8 cellular contexts compared by ENCODE assay signal in the genomic region with DNA sequence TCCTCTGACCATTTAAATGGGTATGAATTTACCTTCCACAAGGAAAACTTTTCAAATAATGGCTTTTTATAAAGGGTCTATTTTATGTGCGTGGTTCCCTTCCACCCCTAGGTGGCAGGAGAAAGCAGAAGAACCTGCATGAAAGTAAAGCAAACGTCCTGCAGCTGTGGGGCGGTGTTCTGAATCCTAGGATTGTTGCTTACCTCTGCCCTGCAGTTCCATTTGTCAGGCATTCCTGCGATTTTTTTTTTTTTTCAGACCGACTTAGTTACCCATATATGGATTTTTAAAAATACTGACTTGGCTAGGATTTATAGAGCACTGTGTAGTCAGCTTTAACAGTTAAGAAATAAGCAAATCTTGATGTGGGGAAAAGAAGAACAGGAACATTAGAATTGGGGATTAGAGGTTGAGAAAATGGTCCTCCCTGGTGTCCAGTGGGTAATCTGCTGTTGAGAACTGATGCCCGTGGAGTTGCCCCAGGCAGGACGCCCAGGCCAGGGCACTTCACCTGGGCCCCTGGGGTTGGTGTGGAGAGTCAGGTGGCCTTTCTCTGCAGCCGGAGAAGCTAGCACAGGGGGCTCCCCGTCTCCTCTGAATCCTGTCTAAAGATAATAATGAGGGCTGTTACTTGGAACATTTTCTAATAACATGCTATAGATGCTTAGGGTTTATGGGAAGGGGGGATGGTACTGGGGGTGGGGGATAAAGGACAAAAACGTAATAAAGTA. TPM values are rescaled to one million over a fixed set of nuclear protein-coding genes. Genes with fewer than 3 reads are reported as not detected.
A peak's percentile ranks its signal among the peaks of the same experiment; 100 is the strongest.
DNase-seq lines count a peak whose midpoint lies in the region; ATAC-seq and TF ChIP-seq lines count a peak whose summit lies in the region.

No MANE protein-coding gene starts in this region.

- no peak for TF ChIP-seq POLR2A in thyroid gland (IDR thresholded peaks at IDR 0.05)

- H3K9me3 ChIP-seq in neutrophil (no peaks in the 10 kb centered on the region), thyroid gland (no peaks in the 10 kb centered on the region)

- peak overlapping the region; percentile 44 for H3K4me3 Mint-ChIP-seq in HFFc6

- peaks cover 79 to 83% of the 10 kb centered on the region in 2 experiments for H3K4me1 ChIP-seq in neutrophil (ENCODE audit: control insufficient read depth in 1 of 2, insufficient read depth in 1 of 2, low read depth in 1 of 2, low read length in 1 of 2)
- H3K4me1 ChIP-seq in thyroid gland, result peaks cover 26 to 44% of the 10 kb centered on the region in 2 donors

- 22 to 26% methylated on average over 10 of the region's 10 CpGs for WGBS in thyroid gland, 2 donors

- H3K27ac Mint-ChIP-seq in HFFc6, result peak overlapping the region; percentile 93

- H3K27me3 ChIP-seq in neutrophil (no peaks in the 10 kb centered on the region), thyroid gland (no peaks in the 10 kb centered on the region)

- ATAC-seq in HG03139 (IDR thresholded peaks at IDR 0.05; ENCODE audit: unreplicated experiment), result no peak

- TF ChIP-seq CTCF in HFFc6 (IDR thresholded peaks at IDR 0.05) (peak; percentile 92), fibroblast of the aortic adventitia (IDR thresholded peaks at IDR 0.05; ENCODE audit: insufficient read depth, low read length) (peak; percentile 87), neutrophil (IDR thresholded peaks at IDR 0.05) (peak; percentile 78), thyroid gland (IDR thresholded peaks at IDR 0.05) (peak; percentile 62 to 93 (median 86))

- H3K36me3 ChIP-seq in neutrophil (peaks cover 21% of the 10 kb centered on the region), thyroid gland (peaks cover 13 to 14% of the 10 kb centered on the region in 2 donors)

- no peaks in the 10 kb centered on the region for H3K9me3 Mint-ChIP-seq in HFFc6

- peak overlapping the region; percentile 7 for H3K4me3 ChIP-seq in fibroblast of the aortic adventitia (ENCODE audit: low read depth, low read length)
- peak overlapping the region in 1 of 2 experiments; percentile 8 for H3K4me3 ChIP-seq in neutrophil (ENCODE audit: low read depth in 1 of 2, low read length in 1 of 2)
- no peak overlapping the region for H3K4me3 ChIP-seq in thyroid gland (replicated peaks in 1 of 3)

- intact Hi-C loops in thyroid gland (cut with DNase I), result loop anchor here (5.0 kb wide), 1 partner anchor 34 kb away; no protein-coding TSS in a partner anchor

- H3K36me3 Mint-ChIP-seq in HFFc6 (ENCODE audit: low read depth), result peaks cover 12% of the 10 kb centered on the region

- peaks cover 82% of the 10 kb centered on the region for H3K4me1 Mint-ChIP-seq in HFFc6 (ENCODE audit: low read depth)

- H3K27me3 Mint-ChIP-seq in HFFc6 (ENCODE audit: insufficient read depth), result no peaks in the 10 kb centered on the region

- peak overlapping the region; percentile 86 for H3K27ac ChIP-seq in neutrophil
- H3K27ac ChIP-seq in thyroid gland, result peak overlapping the region in 2 of 3 donors; percentile 21 to 45

- peak; percentile 78 for DNase-seq in EL
- peak; percentile 82 for DNase-seq in HFFc6
- DNase-seq in NCI-H748 (lab: John Stamatoyannopoulos, UW; ENCODE audit: unreplicated experiment), result peak; percentile 66
- DNase-seq in activated T-cell treated with anti-CD3 and anti-CD28 coated beads for 4 hours, result peak; percentile 35
- peak; percentile 92 for DNase-seq in fibroblast of the aortic adventitia (ENCODE audit: low read depth)
- DNase-seq in thyroid gland, result peak; percentile 73 to 79

RNA-seq across cellular contexts. Expression of a gene that starts 30.4 kb away (rescaled TPM):
- not detected for total RNA-seq in HFFc6 (2021; fragmentation: NEBNext Ultra II Directional; extraction: Animal tissue kit (Norgen Biotek cat#: 25700))
- total RNA-seq in fibroblast of the aortic adventitia (ENCODE audit: low replicate concordance) (1.5 and 3.3 TPM in 2 replicates), thyroid gland (10 to 100 TPM in 2 of 4 donors, 1 to 10 TPM in 2; 6.4 to 28.2 (median 15.9) TPM)

RNA-seq across cellular contexts. Expression of a gene that starts 30.8 kb away (rescaled TPM):
- total RNA-seq in HFFc6 (2021; fragmentation: NEBNext Ultra II Directional; extraction: Animal tissue kit (Norgen Biotek cat#: 25700)), result 10 to 100 TPM; 14.9 to 17.7 (median 16.5) TPM
- total RNA-seq in fibroblast of the aortic adventitia (ENCODE audit: low replicate concordance) (4.7 and 9.9 TPM in 2 replicates), thyroid gland (10 to 100 TPM; 27.3 to 46.7 (median 28.0) TPM)

RNA-seq across cellular contexts. Expression of a gene that starts 43.3 kb away (rescaled TPM):
- total RNA-seq in HFFc6 (2021; fragmentation: NEBNext Ultra II Directional; extraction: Animal tissue kit (Norgen Biotek cat#: 25700)), result 100 to 1,000 TPM; 129 to 166 (median 148) TPM
- total RNA-seq in fibroblast of the aortic adventitia (ENCODE audit: low replicate concordance), result 106 and 141 TPM in 2 replicates
- total RNA-seq in thyroid gland, result 100 to 1,000 TPM in 2 of 4 donors, 10 to 100 TPM in 2; 83.6 to 108 (median 102) TPM

RNA-seq across cellular contexts. Expression of a gene that starts 57.3 kb away (rescaled TPM):
- 100 to 1,000 TPM; 188 to 282 (median 280) TPM for total RNA-seq in HFFc6 (2021; fragmentation: NEBNext Ultra II Directional; extraction: Animal tissue kit (Norgen Biotek cat#: 25700))
- total RNA-seq in fibroblast of the aortic adventitia (ENCODE audit: low replicate concordance) (596 and 1,869 TPM in 2 replicates), thyroid gland (1,000 to 10,000 TPM in 1 of 4 donors, 100 to 1,000 TPM in 3; 649 to 1,146 (median 971) TPM)

Comparison
In these comparisons a context has a peak if more than half of its experiments do, and no peak if none do; other contexts are left out.
1. DNase-seq: peak in every context shown above with its lines; median percentile 92 in fibroblast of the aortic adventitia; 82 in HFFc6; 78 in EL; 76 in thyroid gland; 66 in NCI-H748; 35 in activated T-cell treated with anti-CD3 and anti-CD28 coated beads for 4 hours.